20 cellular contexts compared by ENCODE assay signal in the genomic region with DNA sequence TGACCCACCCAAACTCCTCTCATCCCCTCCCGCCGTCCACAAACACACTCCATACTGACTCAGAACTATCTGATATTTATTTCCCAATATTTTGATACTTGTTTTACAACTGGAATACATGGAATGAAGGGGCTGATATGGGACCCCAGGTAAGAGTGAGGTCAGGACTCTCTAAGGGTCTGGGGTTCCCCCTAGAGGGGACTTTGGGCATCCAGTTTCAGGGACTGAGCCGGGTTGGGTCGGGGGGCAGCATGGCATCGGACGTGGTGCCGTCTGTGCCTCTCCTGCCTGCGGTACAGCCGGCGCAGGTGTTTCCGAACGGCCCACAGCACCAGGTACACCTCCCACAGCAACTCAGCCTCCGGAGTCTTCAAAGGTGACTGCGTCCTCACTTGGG. TPM values are rescaled to one million over a fixed set of nuclear protein-coding genes. Genes with fewer than 3 reads are reported as not detected.
DNase-seq lines count a peak whose midpoint lies in the region; ATAC-seq, FAIRE-seq and TF ChIP-seq lines count a peak whose summit lies in the region.
"Had no signal": no experiment of that assay in that cellular context is flagged by ENCODE, and none has a peak within 500 bp of the region (broad histone marks: within the 10 kb centered on the region; RNA-seq: fewer than 3 reads in every experiment).

No MANE protein-coding gene starts in this region.

- H3K9ac ChIP-seq in HepG2 (ENCODE audit: insufficient read depth, low read depth, low read length) (no peak overlapping the region), OCI-LY1 (ENCODE audit: low read length) (no peak overlapping the region)

- peaks cover 21% of the 10 kb centered on the region for H3K4me1 ChIP-seq in HepG2 (ENCODE audit: insufficient read depth, low read length)
- H3K4me1 ChIP-seq in right lobe of liver: no peaks in the 10 kb centered on the region
- H3K4me1 ChIP-seq in OCI-LY1 (ENCODE audit: insufficient read depth, low read length, severe bottlenecking): no peaks in the 10 kb centered on the region

- H3K27ac Mint-ChIP-seq in type B pancreatic cell: no peak overlapping the region

- no peaks in the 10 kb centered on the region for H3K36me3 ChIP-seq in HepG2 (replicated peaks in 1 of 2; ENCODE audit: control insufficient read depth in 1 of 2, insufficient read depth in 2 of 2, low read length in 2 of 2)
- H3K36me3 ChIP-seq in right lobe of liver: no peaks in the 10 kb centered on the region
- H3K36me3 ChIP-seq in OCI-LY1 (ENCODE audit: insufficient read depth, low read length): no peaks in the 10 kb centered on the region

- no peak for DNase-seq in HepG2 (ENCODE audit: low spot score)
- no peak for DNase-seq in right lobe of liver
- no peak for DNase-seq in type B pancreatic cell (ENCODE audit: extremely low spot score, unreplicated experiment)
- no peak for DNase-seq in activated CD4-positive, CD25-positive, alpha-beta regulatory T cell (lab: John Stamatoyannopoulos, UW)
- no peak for DNase-seq in NCI-H446 (lab: John Stamatoyannopoulos, UW)
- DNase-seq: AML-193; CD8-positive, alpha-beta T cell; NCI-H1048; NCI-H1694; NCI-H2107; NCI-H345; NCI-H748 treated with DMSO at 0.1 percent for 48 hours; SIG-M5 had no signal

- CTCF ChIA-PET in HepG2 (lab: Yijun Ruan, JAX; ENCODE audit: low intra/inter-chr PET ratio, low total read pairs): no interaction called here

- peak; percentile 21 for TF ChIP-seq CTCF in HepG2 (CRISPR knock-in tag; IDR thresholded peaks at IDR 0.05)
- TF ChIP-seq CTCF in right lobe of liver (IDR thresholded peaks at IDR 0.05): no peak
- TF ChIP-seq CTCF in OCI-LY1 (IDR thresholded peaks at IDR 0.05; ENCODE audit: low read length): peak; percentile 18; the same call in 1 of the 2 replicates
- TF ChIP-seq CTCF in type B pancreatic cell (conservative IDR thresholded peaks at IDR 0.05): peak; percentile 29

- ATAC-seq in HepG2 (no peak), right lobe of liver (no peak), esophagus mucosa (peak; percentile 18), HG02970 (IDR thresholded peaks at IDR 0.05; ENCODE audit: low FRiP score, unreplicated experiment) (no peak)
- ATAC-seq: CD8-positive, alpha-beta T cell had no signal

- no peaks in the 10 kb centered on the region for H3K27me3 Mint-ChIP-seq in type B pancreatic cell
- H3K27me3 Mint-ChIP-seq: IgD-negative memory B cell had no signal

- no peak overlapping the region for H3K4me3 Mint-ChIP-seq in type B pancreatic cell
- H3K4me3 Mint-ChIP-seq: CD8-positive, alpha-beta T cell; IgD-negative memory B cell had no signal

- no peaks in the 10 kb centered on the region for H3K36me3 Mint-ChIP-seq in type B pancreatic cell

- H3K9me2 ChIP-seq in OCI-LY1 (ENCODE audit: low read depth, low read length): no peaks in the 10 kb centered on the region

- H3K4me2 ChIP-seq in HepG2 (ENCODE audit: low read depth, low read length) (no peak overlapping the region), OCI-LY1 (ENCODE audit: low read length) (no peak overlapping the region)

- H4K20me1 ChIP-seq in HepG2 (ENCODE audit: insufficient read depth, low read length) (no peaks in the 10 kb centered on the region), OCI-LY1 (ENCODE audit: insufficient read depth, low read length) (no peaks in the 10 kb centered on the region)

- H3F3A ChIP-seq in OCI-LY1 (ENCODE audit: insufficient read depth, low read length): no peaks in the 10 kb centered on the region

- TF ChIP-seq POLR2A in HepG2 (IDR thresholded peaks at IDR 0.05; ENCODE audit: insufficient read depth in 1 of 2, low read depth in 2 of 2, low read length in 2 of 2) (no peak), right lobe of liver (IDR thresholded peaks at IDR 0.05) (no peak)

- H3K79me2 ChIP-seq in HepG2 (ENCODE audit: insufficient read depth, low read length): no peaks in the 10 kb centered on the region
- no peaks in the 10 kb centered on the region for H3K79me2 ChIP-seq in OCI-LY1 (ENCODE audit: insufficient read depth, low read length)

- H3K4me3 ChIP-seq in HepG2 (replicated peaks in 1 of 3; ENCODE audit: insufficient read depth in 1 of 3, low read depth in 2 of 3, low read length in 3 of 3) (no peak overlapping the region), right lobe of liver (no peak overlapping the region), OCI-LY1 (ENCODE audit: low read depth, low read length, poor library complexity, severe bottlenecking) (no peak overlapping the region)

- intact Hi-C loops in HepG2 (cut with micrococcal nuclease; ENCODE audit: unreplicated experiment): no loop called here
- intact Hi-C loops in right lobe of liver (cut with DNase I): no loop called here

- H3K27ac ChIP-seq in HepG2 (ENCODE audit: extremely low read length, insufficient read depth, low read length) (no peak overlapping the region), right lobe of liver (no peak overlapping the region), OCI-LY1 (ENCODE audit: low read depth, low read length, poor library complexity, severe bottlenecking) (no peak overlapping the region)

- no peaks in the 10 kb centered on the region for H3K4me1 Mint-ChIP-seq in type B pancreatic cell (ENCODE audit: unreplicated experiment)

- FAIRE-seq in HepG2 (lab: Jason Lieb, UNC): no peak
- FAIRE-seq: D721Med, RCC 7860 had no signal

- no TSS peak for BruUV-seq in HepG2 (replicated peaks; lab: Mats Ljungman, UMichigan)

- no peak overlapping the region for H2AFZ ChIP-seq in HepG2 (ENCODE audit: low read length)
- H2AFZ ChIP-seq in OCI-LY1 (ENCODE audit: low read length): no peak overlapping the region

- H3K9me3 ChIP-seq in HepG2 (ENCODE audit: low read length) (no peaks in the 10 kb centered on the region), right lobe of liver (no peaks in the 10 kb centered on the region), OCI-LY1 (ENCODE audit: low read length) (no peaks in the 10 kb centered on the region)

- POLR2A ChIA-PET in HepG2 (lab: Yijun Ruan, JAX): interaction anchor here (4.4 to 5.0 kb wide), 2 partner anchors 12 to 27 kb away, joined by 24 to 31 read pairs; a partner anchor contains a TSS

- TF ChIP-seq EP300 in HepG2 (IDR thresholded peaks at IDR 0.05; ENCODE audit: low read depth in 2 of 2, low read length in 2 of 2) (no peak), HepG2 (CRISPR knock-in tag; IDR thresholded peaks at IDR 0.05; ENCODE audit: borderline replicate concordance) (no peak)

- no peak for TF ChIP-seq RAD21 in HepG2 (CRISPR knock-in tag; IDR thresholded peaks at IDR 0.05)

- H3K27me3 ChIP-seq in HepG2 (ENCODE audit: control insufficient read depth in 1 of 2, insufficient read depth in 2 of 2, low read length in 2 of 2) (peaks cover 0 to 17% of the 10 kb centered on the region in 2 experiments; a peak in 2 of 5 replicates), right lobe of liver (no peaks in the 10 kb centered on the region), OCI-LY1 (ENCODE audit: insufficient read depth, low read length) (peaks cover 3% of the 10 kb centered on the region; the same call in 1 of the 2 replicates)

- no peaks in the 10 kb centered on the region for H3K9me3 Mint-ChIP-seq in type B pancreatic cell
- H3K9me3 Mint-ChIP-seq: CD8-positive, alpha-beta T cell; IgD-negative memory B cell had no signal

- in situ Hi-C loops in HepG2 (cut with HindIII; ENCODE audit: extremely low pct_ligation_motif_present, low pct_unique_long_range_greater_than_20kb): no loop called here

- 73% methylated on average over 6 of the region's 14 CpGs for WGBS in HepG2 (ENCODE audit: low lambda C conversion rate)
- WGBS in right lobe of liver (ENCODE audit: insufficient coverage, low coverage, low lambda C conversion rate, missing lambda C conversion rate): 100% methylated on average over 2 of the region's 14 CpGs

RNA-seq across cellular contexts. Expression of a gene that starts 7.5 kb away (rescaled TPM):
- total RNA-seq in HepG2 (2016; rRNA removed; fragmentation: Illumina TruSeq; extraction: Trizol) (not detected in 2 replicates), right lobe of liver (not detected), esophagus mucosa (0.24 TPM), type B pancreatic cell (ENCODE audit: low replicate concordance) (1.4 and 2.8 TPM in 2 replicates)
- not detected in 2 replicates for total RNA-seq in HepG2 (2016; cell fraction: cytosol; rRNA removed; fragmentation: Illumina TruSeq; extraction: Trizol; ENCODE audit: low read depth)
- total RNA-seq in HepG2 (2016; cell fraction: insoluble cytoplasmic fraction; rRNA removed; fragmentation: Illumina TruSeq; extraction: Trizol): 0.15 TPM in 1 of 2 replicates, not detected in the other
- not detected in 2 replicates for total RNA-seq in HepG2 (2016; cell fraction: membrane; rRNA removed; fragmentation: Illumina TruSeq; extraction: Trizol)
- not detected in 2 replicates for total RNA-seq in HepG2 (2016; cell fraction: nucleus; rRNA removed; fragmentation: Illumina TruSeq; extraction: Trizol)
- polyA plus RNA-seq in HepG2 (2011; rRNA removed): 0.24 and 0.41 TPM in 2 replicates
- polyA plus RNA-seq in HepG2 (2011; cell fraction: cytosol; rRNA removed): 0.16 TPM in 1 of 2 replicates, not detected in the other
- 0.55 and 0.99 TPM in 2 replicates for polyA plus RNA-seq in HepG2 (2011; cell fraction: nucleus; rRNA removed)
- 0.20 TPM in 1 of 2 replicates, not detected in the other for polyA plus RNA-seq in HepG2 (2012)
- polyA plus RNA-seq in HepG2 (2016; cell fraction: cytosol; fragmentation: Illumina TruSeq; extraction: Trizol; ENCODE audit: low read depth): not detected in 2 replicates
- polyA plus RNA-seq in HepG2 (2016; cell fraction: insoluble cytoplasmic fraction; fragmentation: Illumina TruSeq; extraction: Trizol; ENCODE audit: low read depth): not detected in 2 replicates
- polyA plus RNA-seq in HepG2 (2016; cell fraction: membrane; fragmentation: Illumina TruSeq; extraction: Trizol; ENCODE audit: low read depth): 0.26 TPM in 1 of 2 replicates, not detected in the other
- polyA plus RNA-seq in HepG2 (2016; cell fraction: nucleus; fragmentation: Illumina TruSeq; extraction: Trizol; ENCODE audit: insufficient read depth, low read depth): not detected in 2 replicates
- polyA minus RNA-seq in HepG2 (2011; rRNA and poly(A)+ RNA removed; ENCODE audit: low replicate concordance): 0.14 and 0.65 TPM in 2 replicates
- polyA minus RNA-seq in HepG2 (2011; cell fraction: cytosol; rRNA and poly(A)+ RNA removed): not detected in 2 replicates
- polyA minus RNA-seq in HepG2 (2011; cell fraction: nucleus; rRNA and poly(A)+ RNA removed): not detected in 2 replicates

RNA-seq across cellular contexts. Expression of a gene that starts 20.3 kb away (rescaled TPM):
- total RNA-seq in HepG2 (2016; rRNA removed; fragmentation: Illumina TruSeq; extraction: Trizol) (16.7 and 24.8 TPM in 2 replicates), right lobe of liver (10 to 100 TPM in 5 of 6 experiments, 1 to 10 TPM in 1; 9.8 to 26.8 (median 13.2) TPM), esophagus mucosa (27.4 TPM), type B pancreatic cell (ENCODE audit: low replicate concordance) (31.4 and 33.8 TPM in 2 replicates)
- total RNA-seq in HepG2 (2016; cell fraction: cytosol; rRNA removed; fragmentation: Illumina TruSeq; extraction: Trizol; ENCODE audit: low read depth): 16.5 and 21.7 TPM in 2 replicates
- 19.3 and 24.7 TPM in 2 replicates for total RNA-seq in HepG2 (2016; cell fraction: insoluble cytoplasmic fraction; rRNA removed; fragmentation: Illumina TruSeq; extraction: Trizol)
- 16.5 and 20.1 TPM in 2 replicates for total RNA-seq in HepG2 (2016; cell fraction: membrane; rRNA removed; fragmentation: Illumina TruSeq; extraction: Trizol)
- 13.8 and 17.9 TPM in 2 replicates for total RNA-seq in HepG2 (2016; cell fraction: nucleus; rRNA removed; fragmentation: Illumina TruSeq; extraction: Trizol)
- polyA plus RNA-seq in HepG2 (2011; rRNA removed): 26.4 and 29.0 TPM in 2 replicates
- 18.0 and 33.0 TPM in 2 replicates for polyA plus RNA-seq in HepG2 (2011; cell fraction: cytosol; rRNA removed)
- 102 and 127 TPM in 2 replicates for polyA plus RNA-seq in HepG2 (2011; cell fraction: nucleus; rRNA removed)
- polyA plus RNA-seq in HepG2 (2012): 17.6 and 20.1 TPM in 2 replicates
- polyA plus RNA-seq in HepG2 (2016; cell fraction: cytosol; fragmentation: Illumina TruSeq; extraction: Trizol; ENCODE audit: low read depth): 16.5 and 23.2 TPM in 2 replicates
- polyA plus RNA-seq in HepG2 (2016; cell fraction: insoluble cytoplasmic fraction; fragmentation: Illumina TruSeq; extraction: Trizol; ENCODE audit: low read depth): 21.3 TPM in 2 replicates
- polyA plus RNA-seq in HepG2 (2016; cell fraction: membrane; fragmentation: Illumina TruSeq; extraction: Trizol; ENCODE audit: low read depth): 13.7 and 17.5 TPM in 2 replicates
- 39.6 and 40.4 TPM in 2 replicates for polyA plus RNA-seq in HepG2 (2016; cell fraction: nucleus; fragmentation: Illumina TruSeq; extraction: Trizol; ENCODE audit: insufficient read depth, low read depth)
- 13.2 and 24.1 TPM in 2 replicates for polyA minus RNA-seq in HepG2 (2011; rRNA and poly(A)+ RNA removed; ENCODE audit: low replicate concordance)
- polyA minus RNA-seq in HepG2 (2011; cell fraction: cytosol; rRNA and poly(A)+ RNA removed): 10.6 and 13.9 TPM in 2 replicates
- polyA minus RNA-seq in HepG2 (2011; cell fraction: nucleus; rRNA and poly(A)+ RNA removed): 7.1 and 7.3 TPM in 2 replicates

RNA-seq across cellular contexts. Expression of a gene that starts 22.5 kb away (rescaled TPM):
- total RNA-seq in HepG2 (2016; rRNA removed; fragmentation: Illumina TruSeq; extraction: Trizol) (6.3 and 7.7 TPM in 2 replicates), right lobe of liver (10 to 100 TPM; 12.5 to 20.5 (median 17.0) TPM), esophagus mucosa (31.1 TPM), type B pancreatic cell (ENCODE audit: low replicate concordance) (45.3 and 57.6 TPM in 2 replicates)
- 2.6 and 2.9 TPM in 2 replicates for total RNA-seq in HepG2 (2016; cell fraction: cytosol; rRNA removed; fragmentation: Illumina TruSeq; extraction: Trizol; ENCODE audit: low read depth)
- 5.6 and 7.4 TPM in 2 replicates for total RNA-seq in HepG2 (2016; cell fraction: insoluble cytoplasmic fraction; rRNA removed; fragmentation: Illumina TruSeq; extraction: Trizol)
- 4.7 and 8.1 TPM in 2 replicates for total RNA-seq in HepG2 (2016; cell fraction: membrane; rRNA removed; fragmentation: Illumina TruSeq; extraction: Trizol)
- total RNA-seq in HepG2 (2016; cell fraction: nucleus; rRNA removed; fragmentation: Illumina TruSeq; extraction: Trizol): 4.4 and 5.5 TPM in 2 replicates
- polyA plus RNA-seq in HepG2 (2011; rRNA removed): 8.7 and 10.1 TPM in 2 replicates
- polyA plus RNA-seq in HepG2 (2011; cell fraction: cytosol; rRNA removed): 6.5 and 10.9 TPM in 2 replicates
- 17.7 and 20.7 TPM in 2 replicates for polyA plus RNA-seq in HepG2 (2011; cell fraction: nucleus; rRNA removed)
- polyA plus RNA-seq in HepG2 (2012): 6.9 and 11.5 TPM in 2 replicates
- 2.7 and 4.0 TPM in 2 replicates for polyA plus RNA-seq in HepG2 (2016; cell fraction: cytosol; fragmentation: Illumina TruSeq; extraction: Trizol; ENCODE audit: low read depth)
- polyA plus RNA-seq in HepG2 (2016; cell fraction: insoluble cytoplasmic fraction; fragmentation: Illumina TruSeq; extraction: Trizol; ENCODE audit: low read depth): 10.1 and 11.1 TPM in 2 replicates
- 6.2 and 8.1 TPM in 2 replicates for polyA plus RNA-seq in HepG2 (2016; cell fraction: membrane; fragmentation: Illumina TruSeq; extraction: Trizol; ENCODE audit: low read depth)
- polyA plus RNA-seq in HepG2 (2016; cell fraction: nucleus; fragmentation: Illumina TruSeq; extraction: Trizol; ENCODE audit: insufficient read depth, low read depth): 13.1 and 14.8 TPM in 2 replicates
- 9.9 and 13.8 TPM in 2 replicates for polyA minus RNA-seq in HepG2 (2011; rRNA and poly(A)+ RNA removed; ENCODE audit: low replicate concordance)
- polyA minus RNA-seq in HepG2 (2011; cell fraction: cytosol; rRNA and poly(A)+ RNA removed): 7.0 and 9.1 TPM in 2 replicates
- polyA minus RNA-seq in HepG2 (2011; cell fraction: nucleus; rRNA and poly(A)+ RNA removed): 3.0 and 4.5 TPM in 2 replicates

RNA-seq across cellular contexts. Expression of a gene that starts 26.9 kb away (rescaled TPM):
- 22.6 and 26.0 TPM in 2 replicates for total RNA-seq in HepG2 (2016; rRNA removed; fragmentation: Illumina TruSeq; extraction: Trizol)
- 3.8 and 3.9 TPM in 2 replicates for total RNA-seq in HepG2 (2016; cell fraction: cytosol; rRNA removed; fragmentation: Illumina TruSeq; extraction: Trizol; ENCODE audit: low read depth)
- total RNA-seq in HepG2 (2016; cell fraction: insoluble cytoplasmic fraction; rRNA removed; fragmentation: Illumina TruSeq; extraction: Trizol): 20.2 and 25.7 TPM in 2 replicates
- total RNA-seq in HepG2 (2016; cell fraction: membrane; rRNA removed; fragmentation: Illumina TruSeq; extraction: Trizol): 12.8 and 14.8 TPM in 2 replicates
- total RNA-seq in HepG2 (2016; cell fraction: nucleus; rRNA removed; fragmentation: Illumina TruSeq; extraction: Trizol): 14.9 and 18.9 TPM in 2 replicates
- 12.3 and 12.7 TPM in 2 replicates for polyA plus RNA-seq in HepG2 (2011; rRNA removed)
- polyA plus RNA-seq in HepG2 (2011; cell fraction: cytosol; rRNA removed): 9.2 and 10.6 TPM in 2 replicates
- 18.9 and 27.3 TPM in 2 replicates for polyA plus RNA-seq in HepG2 (2011; cell fraction: nucleus; rRNA removed)
- 14.6 and 17.9 TPM in 2 replicates for polyA plus RNA-seq in HepG2 (2012)
- polyA plus RNA-seq in HepG2 (2016; cell fraction: cytosol; fragmentation: Illumina TruSeq; extraction: Trizol; ENCODE audit: low read depth): 3.0 and 3.3 TPM in 2 replicates
- 20.4 and 25.4 TPM in 2 replicates for polyA plus RNA-seq in HepG2 (2016; cell fraction: insoluble cytoplasmic fraction; fragmentation: Illumina TruSeq; extraction: Trizol; ENCODE audit: low read depth)
- polyA plus RNA-seq in HepG2 (2016; cell fraction: membrane; fragmentation: Illumina TruSeq; extraction: Trizol; ENCODE audit: low read depth): 8.6 and 9.6 TPM in 2 replicates
- polyA plus RNA-seq in HepG2 (2016; cell fraction: nucleus; fragmentation: Illumina TruSeq; extraction: Trizol; ENCODE audit: insufficient read depth, low read depth): 23.4 and 28.3 TPM in 2 replicates
- 44.0 and 89.0 TPM in 2 replicates for polyA minus RNA-seq in HepG2 (2011; rRNA and poly(A)+ RNA removed; ENCODE audit: low replicate concordance)
- polyA minus RNA-seq in HepG2 (2011; cell fraction: cytosol; rRNA and poly(A)+ RNA removed): 8.6 and 10.8 TPM in 2 replicates
- polyA minus RNA-seq in HepG2 (2011; cell fraction: nucleus; rRNA and poly(A)+ RNA removed): 27.3 and 30.2 TPM in 2 replicates
- total RNA-seq in right lobe of liver: 10 to 100 TPM; 17.1 to 25.1 (median 20.7) TPM
- 22.3 TPM for total RNA-seq in esophagus mucosa
- 27.5 and 36.6 TPM in 2 replicates for total RNA-seq in type B pancreatic cell (ENCODE audit: low replicate concordance)

RNA-seq across cellular contexts. Expression of a gene that starts 27.2 kb away (rescaled TPM):
- total RNA-seq in HepG2 (2016; rRNA removed; fragmentation: Illumina TruSeq; extraction: Trizol): 0.15 TPM in 2 replicates
- not detected in 2 replicates for total RNA-seq in HepG2 (2016; cell fraction: cytosol; rRNA removed; fragmentation: Illumina TruSeq; extraction: Trizol; ENCODE audit: low read depth)
- total RNA-seq in HepG2 (2016; cell fraction: insoluble cytoplasmic fraction; rRNA removed; fragmentation: Illumina TruSeq; extraction: Trizol): 0.09 and 0.26 TPM in 2 replicates
- 0.55 TPM in 1 of 2 replicates, not detected in the other for total RNA-seq in HepG2 (2016; cell fraction: membrane; rRNA removed; fragmentation: Illumina TruSeq; extraction: Trizol)
- total RNA-seq in HepG2 (2016; cell fraction: nucleus; rRNA removed; fragmentation: Illumina TruSeq; extraction: Trizol): 0.09 and 0.22 TPM in 2 replicates
- 0.46 and 0.76 TPM in 2 replicates for polyA plus RNA-seq in HepG2 (2011; rRNA removed)
- 0.44 and 0.70 TPM in 2 replicates for polyA plus RNA-seq in HepG2 (2011; cell fraction: cytosol; rRNA removed)
- 2.4 and 2.9 TPM in 2 replicates for polyA plus RNA-seq in HepG2 (2011; cell fraction: nucleus; rRNA removed)
- polyA plus RNA-seq in HepG2 (2012): 0.60 and 0.88 TPM in 2 replicates
- 0.07 and 0.09 TPM in 2 replicates for polyA plus RNA-seq in HepG2 (2016; cell fraction: cytosol; fragmentation: Illumina TruSeq; extraction: Trizol; ENCODE audit: low read depth)
- 0.08 TPM in 1 of 2 replicates, not detected in the other for polyA plus RNA-seq in HepG2 (2016; cell fraction: insoluble cytoplasmic fraction; fragmentation: Illumina TruSeq; extraction: Trizol; ENCODE audit: low read depth)
- polyA plus RNA-seq in HepG2 (2016; cell fraction: membrane; fragmentation: Illumina TruSeq; extraction: Trizol; ENCODE audit: low read depth): 0.07 TPM in 1 of 2 replicates, not detected in the other
- 0.77 and 0.83 TPM in 2 replicates for polyA plus RNA-seq in HepG2 (2016; cell fraction: nucleus; fragmentation: Illumina TruSeq; extraction: Trizol; ENCODE audit: insufficient read depth, low read depth)
- polyA minus RNA-seq in HepG2 (2011; rRNA and poly(A)+ RNA removed; ENCODE audit: low replicate concordance): 0.62 TPM in 1 of 2 replicates, not detected in the other
- polyA minus RNA-seq in HepG2 (2011; cell fraction: cytosol; rRNA and poly(A)+ RNA removed): 0.53 and 0.99 TPM in 2 replicates
- 0.62 and 0.64 TPM in 2 replicates for polyA minus RNA-seq in HepG2 (2011; cell fraction: nucleus; rRNA and poly(A)+ RNA removed)
- under 1 TPM; 0.06 to 0.74 (median 0.32) TPM for total RNA-seq in right lobe of liver
- 0.16 TPM for total RNA-seq in esophagus mucosa
- total RNA-seq in type B pancreatic cell (ENCODE audit: low replicate concordance): 2.1 and 6.3 TPM in 2 replicates
- total RNA-seq: H4 had no signal
- polyA plus RNA-seq: IgD-negative memory B cell had no signal

Comparison
In these comparisons a context has a peak if more than half of its experiments do, and no peak if none do; other contexts are left out.
1. CTCF ChIP-seq: peak in HepG2 (single experiment), OCI-LY1 (single experiment) and type B pancreatic cell (single experiment); none in right lobe of liver (0 of 4).